8 cellular contexts compared by ENCODE assay signal in the genomic region with DNA sequence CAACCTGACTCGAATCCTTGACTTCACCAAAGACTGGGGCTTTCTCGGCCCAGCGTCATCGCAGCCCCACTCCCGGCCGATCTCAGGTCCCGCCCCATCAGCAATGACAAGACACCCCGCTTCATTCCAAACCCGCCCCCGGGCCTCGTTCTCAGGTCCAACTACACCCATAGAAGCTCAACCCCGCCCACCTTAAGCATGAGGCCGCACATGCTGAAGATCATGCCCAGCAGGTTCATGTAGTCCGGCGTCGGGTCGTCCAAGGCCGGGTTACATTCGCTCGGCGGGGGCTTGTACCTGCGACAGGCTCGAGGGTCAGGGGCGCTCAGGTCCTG. TPM values are rescaled to one million over a fixed set of nuclear protein-coding genes. Genes with fewer than 3 reads are reported as not detected.
A peak's percentile ranks its signal among the peaks of the same experiment; 100 is the strongest.
DNase-seq lines count a peak whose midpoint lies in the region; ATAC-seq and TF ChIP-seq lines count a peak whose summit lies in the region.

No MANE protein-coding gene starts in this region.

- peaks cover 6 to 49% (median 15%) of the 10 kb centered on the region in 11 experiments; a peak in 17 of 22 replicates for H4K20me1 ChIP-seq in BLaER1 treated with 17β-estradiol and CSF1 and Interleukin-3, amounts not matched to agents 10 nM and 100 nM

- H3K9ac ChIP-seq in BLaER1 treated with 17β-estradiol and CSF1 and Interleukin-3, amounts not matched to agents 10 nM and 100 nM = peak overlapping the region; percentile 87 to 99 (median 95)
- H3K9ac ChIP-seq in colonic mucosa (ENCODE audit: low read depth in 2 of 2, low read length in 2 of 2) = peak overlapping the region; percentile 76 to 91

- peak overlapping the region; percentile 96 to 100 (median 99) for H3K4me2 ChIP-seq in BLaER1 treated with 17β-estradiol and CSF1 and Interleukin-3, amounts not matched to agents 10 nM and 100 nM

- TF ChIP-seq CTCF in colonic mucosa (IDR thresholded peaks at IDR 0.05) = no peak
- no peak for TF ChIP-seq CTCF in lower leg skin (IDR thresholded peaks at IDR 0.05)

- H3K27ac ChIP-seq in BLaER1 treated with 17β-estradiol and CSF1 and Interleukin-3, amounts not matched to agents 10 nM and 100 nM = peak overlapping the region; percentile 92 to 100 (median 98)
- peak overlapping the region; percentile 94 for H3K27ac ChIP-seq in colonic mucosa

- H3K27me3 ChIP-seq in BLaER1 treated with 17β-estradiol and CSF1 and Interleukin-3, amounts not matched to agents 10 nM and 100 nM = no peaks in the 10 kb centered on the region
- no peaks in the 10 kb centered on the region for H3K27me3 ChIP-seq in colonic mucosa

- H3K9me3 ChIP-seq in BLaER1 treated with 17β-estradiol and CSF1 and Interleukin-3, amounts not matched to agents 10 nM and 100 nM (replicated peaks in 1 of 11) = no peaks in the 10 kb centered on the region
- no peaks in the 10 kb centered on the region for H3K9me3 ChIP-seq in colonic mucosa

- H3K4me1 ChIP-seq in BLaER1 treated with 17β-estradiol and CSF1 and Interleukin-3, amounts not matched to agents 10 nM and 100 nM = peaks cover 45 to 57% (median 52%) of the 10 kb centered on the region in 10 experiments
- peaks cover 16% of the 10 kb centered on the region for H3K4me1 ChIP-seq in colonic mucosa

- WGBS in lower leg skin, 2 donors = 1% methylated on average over 15 to 16 of the region's 24 CpGs

- TF ChIP-seq POLR2A in lower leg skin (IDR thresholded peaks at IDR 0.05) = no peak

- peaks cover 27 to 58% (median 46%) of the 10 kb centered on the region in 11 experiments for H3K36me3 ChIP-seq in BLaER1 treated with 17β-estradiol and CSF1 and Interleukin-3, amounts not matched to agents 10 nM and 100 nM
- no peaks in the 10 kb centered on the region for H3K36me3 ChIP-seq in colonic mucosa

- ATAC-seq in HG02642 (IDR thresholded peaks at IDR 0.05; ENCODE audit: poor library complexity, unreplicated experiment) (no peak), HG03469 (IDR thresholded peaks at IDR 0.05; ENCODE audit: unreplicated experiment) (no peak)

- peak overlapping the region; percentile 75 to 98 (median 90) for H3K4me3 ChIP-seq in BLaER1 treated with 17β-estradiol and CSF1 and Interleukin-3, amounts not matched to agents 10 nM and 100 nM
- H3K4me3 ChIP-seq in colonic mucosa (peak overlapping the region; percentile 80), lower leg skin (ENCODE audit: low read depth, poor library complexity, severe bottlenecking) (peak overlapping the region; percentile 78)

- DNase-seq in HUDEP-2 (lab: John Stamatoyannopoulos, UW; ENCODE audit: unreplicated experiment in 76 of 76) (peak in 61 of 76 experiments; percentile 10 to 94 (median 60)), colonic mucosa (peak; percentile 57), lower leg skin (ENCODE audit: low spot score in 2 of 2) (peak; percentile 62 to 93)
- DNase-seq in activated CD4-positive, alpha-beta T cell treated with anti-CD3 and anti-CD28 coated beads for 48 hours = peak; percentile 78
- DNase-seq in stimulated activated CD4-positive, alpha-beta T cell treated with anti-CD3 and anti-CD28 coated beads, Interleukin-4, amount 100 ng/mL, for 4 hours = peak; percentile 56 to 70

- intact Hi-C loops in colonic mucosa (cut with DNase I) (loop anchor here (5.0 kb wide), 1 partner anchor 107 kb away; no protein-coding TSS in a partner anchor), lower leg skin (cut with DNase I; ENCODE audit: low total_unique reads) (no loop called here)

RNA-seq across cellular contexts. Expression of gene WDR83, which starts 2.3 kb away (rescaled TPM):
- total RNA-seq in colonic mucosa (10 to 100 TPM in 1 of 2 donors, 1 to 10 TPM in 1; 7.3 to 17.9 TPM), lower leg skin (10 to 100 TPM; 15.3 to 23.7 (median 19.3) TPM)

RNA-seq across cellular contexts. Expression of gene MAN2B1, which starts 2.4 kb away (rescaled TPM):
- total RNA-seq in colonic mucosa (10 to 100 TPM; 51.7 to 67.4 TPM), lower leg skin (10 to 100 TPM; 52.8 to 83.0 (median 74.9) TPM)

RNA-seq across cellular contexts. Expression of gene DHPS, which starts 12.8 kb away (rescaled TPM):
- total RNA-seq in colonic mucosa (10 to 100 TPM; 66.2 to 87.5 TPM), lower leg skin (100 to 1,000 TPM; 101 to 218 (median 159) TPM)

RNA-seq across cellular contexts. Expression of gene GNG14, which starts 18.9 kb away (rescaled TPM):
- total RNA-seq in colonic mucosa = not detected
- total RNA-seq in lower leg skin = not detected

RNA-seq across cellular contexts. Expression of gene FBXW9, which starts 27.5 kb away (rescaled TPM):
- total RNA-seq in colonic mucosa (10 to 100 TPM in 1 of 2 donors, 1 to 10 TPM in 1; 6.5 to 10.3 TPM), lower leg skin (10 to 100 TPM in 3 of 4 donors, 1 to 10 TPM in 1; 7.2 to 21.4 (median 13.1) TPM)
